Comparison of ENCODE assay signal across 8 cellular contexts in genomic region chr15:71743861-71744382, GRCh38.
A peak's percentile ranks its signal among the peaks of the same experiment; 100 is the strongest.
DNase-seq lines count a peak whose midpoint lies in the region; ATAC-seq and TF ChIP-seq lines count a peak whose summit lies in the region.

No MANE protein-coding gene starts in this region.

- TF ChIP-seq POLR2A in NB4 (IDR thresholded peaks at IDR 0.05; ENCODE audit: extremely low read depth, insufficient read length): no peak

- ATAC-seq in HG02571 (IDR thresholded peaks at IDR 0.05; ENCODE audit: unreplicated experiment): no peak
- ATAC-seq in GM18909 (IDR thresholded peaks at IDR 0.05; ENCODE audit: poor library complexity, unreplicated experiment): no peak

- TF ChIP-seq CTCF in GM12801 (IDR thresholded peaks at IDR 0.05; ENCODE audit: extremely low read depth, insufficient read length): peak; percentile 30
- peak; percentile 53 for TF ChIP-seq CTCF in NB4 (IDR thresholded peaks at IDR 0.05; ENCODE audit: low read depth, low read length)
- peak; percentile 93 for TF ChIP-seq CTCF in VCaP (conservative IDR thresholded peaks at IDR 0.05)

- H3K27ac ChIP-seq in VCaP: peak overlapping the region; percentile 95

- H3K4me3 ChIP-seq in NB4 (ENCODE audit: low read depth, low read length): no peak overlapping the region

- in situ Hi-C loops in T47D (cut with HindIII; ENCODE audit: low pct_unique_long_range_greater_than_20kb, low sequenced_read_pairs): no loop called here

- DNase-seq in NB4 (ENCODE audit: low read depth) (peak; percentile 45), T47D (ENCODE audit: low read depth in 1 of 2, low spot score in 1 of 2) (peak; percentile 42 to 61), left kidney (ENCODE audit: low read depth, low spot score) (peak; percentile 82)
- DNase-seq in stimulated activated CD4-positive, alpha-beta T cell treated with anti-CD3 and anti-CD28 coated beads, TNF-alpha, amount 100 ng/mL, for 48 hours (ENCODE audit: low read depth in 3 of 3): peak; percentile 9 to 49 (median 25)

Comparison
In these comparisons a context has a peak if more than half of its experiments do, and no peak if none do; other contexts are left out.
1. CTCF ChIP-seq: peak in every context shown above with its lines; median percentile 93 in VCaP; 53 in NB4; 30 in GM12801.
2. DNase-seq: peak in every context shown above with its lines; median percentile 82 in left kidney; 52 in T47D; 45 in NB4; 25 in stimulated activated CD4-positive, alpha-beta T cell treated with anti-CD3 and anti-CD28 coated beads, TNF-alpha, amount 100 ng/mL, for 48 hours.